Comparison of ENCODE assay signal across 8 cellular contexts in genomic region chr18:55384551-55385275, GRCh38.
A peak's percentile ranks its signal among the peaks of the same experiment; 100 is the strongest.
DNase-seq lines count a peak whose midpoint lies in the region; ATAC-seq, FAIRE-seq and TF ChIP-seq lines count a peak whose summit lies in the region.

No MANE protein-coding gene starts in this region.

- no peak overlapping the region for H3K56ac ChIP-seq in H1 (replicated peaks; ENCODE audit: insufficient read length, low read depth, low read length)

- no peaks in the 10 kb centered on the region for H3K36me3 Mint-ChIP-seq in activated T-helper 2 cell treated with anti-CD3 and anti-CD28 coated beads, Interferon-gamma antibody, Interleukin-2, Interleukin-4, amounts not matched to agents 10 μg/mL and 5 μg/mL and 100 μg/mL, durations not matched to agents 14 hours and 24 hours and 36 hours (ENCODE audit: low read depth)

- FAIRE-seq in H1 (lab: Jason Lieb, UNC) (peak; percentile 84), GM12891 (lab: Jason Lieb, UNC) (no peak)

- 47% methylated on average over 2 of the region's 4 CpGs; no CpG with 5 or more reads in 1 of the 2 experiments for WGBS in H1 (ENCODE audit: extremely low coverage in 1 of 2, insufficient coverage in 1 of 2, insufficient read length in 1 of 2, insufficient replicate concordance in 2 of 2, low coverage in 1 of 2, low lambda C conversion rate in 2 of 2, missing lambda C conversion rate in 1 of 2), 2 experiments

- H2BK15ac ChIP-seq in H1 (ENCODE audit: low read length), result no peak overlapping the region

- H3K4me3 ChIP-seq in AG09309 (ENCODE audit: control insufficient read depth, low read depth, low read length), result no peak overlapping the region
- H3K4me3 ChIP-seq in H1 (ENCODE audit: extremely low read depth in 1 of 4, insufficient read depth in 2 of 4, low read depth in 3 of 4, low read length in 4 of 4), result no peak overlapping the region
- no peak overlapping the region for H3K4me3 ChIP-seq in retinal pigment epithelial cell (ENCODE audit: low read length)

- H3K27ac Mint-ChIP-seq in activated T-helper 2 cell treated with anti-CD3 and anti-CD28 coated beads, Interferon-gamma antibody, Interleukin-2, Interleukin-4, amounts not matched to agents 10 μg/mL and 5 μg/mL and 100 μg/mL, durations not matched to agents 14 hours and 24 hours and 36 hours, result no peak overlapping the region

- H3K36me3 ChIP-seq in H1 (ENCODE audit: control insufficient read depth in 2 of 4, insufficient read depth in 4 of 4, low read length in 3 of 4), result peaks cover 0 to 11% (median 2%) of the 10 kb centered on the region in 4 experiments; a peak in 2 of 8 replicates

- no peak overlapping the region for H3K4ac ChIP-seq in H1 (replicated peaks; ENCODE audit: insufficient read length, low read depth, low read length)

- intact Hi-C loops in activated T-helper 2 cell treated with anti-CD3 and anti-CD28 coated beads, Interferon-gamma antibody, Interleukin-2, Interleukin-4, amounts not matched to agents 10 μg/mL and 5 μg/mL and 100 μg/mL, durations not matched to agents 14 hours and 24 hours and 36 hours (cut with micrococcal nuclease), result no loop called here

- no peak overlapping the region for H3K4me3 Mint-ChIP-seq in activated T-helper 2 cell treated with anti-CD3 and anti-CD28 coated beads, Interferon-gamma antibody, Interleukin-2, Interleukin-4, amounts not matched to agents 10 μg/mL and 5 μg/mL and 100 μg/mL, durations not matched to agents 14 hours and 24 hours and 36 hours (ENCODE audit: low read depth)

- no peaks in the 10 kb centered on the region for H3K27me3 Mint-ChIP-seq in activated T-helper 2 cell treated with anti-CD3 and anti-CD28 coated beads, Interferon-gamma antibody, Interleukin-2, Interleukin-4, amounts not matched to agents 10 μg/mL and 5 μg/mL and 100 μg/mL, durations not matched to agents 14 hours and 24 hours and 36 hours (ENCODE audit: low read depth)

- no peak overlapping the region for H3K27ac ChIP-seq in H1 (ENCODE audit: low read depth, low read length)

- no peak overlapping the region for H2BK120ac ChIP-seq in H1 (replicated peaks; ENCODE audit: low read depth, low read length)

- no peaks in the 10 kb centered on the region for H3K4me1 Mint-ChIP-seq in activated T-helper 2 cell treated with anti-CD3 and anti-CD28 coated beads, Interferon-gamma antibody, Interleukin-2, Interleukin-4, amounts not matched to agents 10 μg/mL and 5 μg/mL and 100 μg/mL, durations not matched to agents 14 hours and 24 hours and 36 hours (ENCODE audit: low read depth)

- peak; percentile 79 to 83 for TF ChIP-seq RAD21 in H1 (IDR thresholded peaks at IDR 0.05 in 1 of 2, conservative IDR thresholded peaks at IDR 0.05 in 1 of 2; ENCODE audit: low read depth in 2 of 2, low read length in 2 of 2)

- H3K9me3 Mint-ChIP-seq in activated T-helper 2 cell treated with anti-CD3 and anti-CD28 coated beads, Interferon-gamma antibody, Interleukin-2, Interleukin-4, amounts not matched to agents 10 μg/mL and 5 μg/mL and 100 μg/mL, durations not matched to agents 14 hours and 24 hours and 36 hours, result no peaks in the 10 kb centered on the region

- no peak overlapping the region for H2AK5ac ChIP-seq in H1 (ENCODE audit: low read depth, low read length)

- TF ChIP-seq EP300 in H1 (IDR thresholded peaks at IDR 0.05; ENCODE audit: borderline replicate concordance in 1 of 2, low read depth in 2 of 2, low read length in 2 of 2), result no peak

- no peak overlapping the region for H3K14ac ChIP-seq in H1 (ENCODE audit: insufficient read length)

- TF ChIP-seq CTCF in AG09309 (IDR thresholded peaks at IDR 0.05; ENCODE audit: control insufficient read depth, insufficient read depth, low read depth, low read length, missing control alignments) (peak; percentile 85), GM12874 (IDR thresholded peaks at IDR 0.05; ENCODE audit: insufficient read depth, low read depth, low read length) (peak; percentile 65), H1 (IDR thresholded peaks at IDR 0.05; ENCODE audit: control extremely low read depth in 1 of 3, insufficient read depth in 1 of 3, low read depth in 1 of 3, low read length in 3 of 3) (peak; percentile 47 to 85 (median 60)), retinal pigment epithelial cell (conservative IDR thresholded peaks at IDR 0.05; ENCODE audit: low read depth, low read length) (peak; percentile 77)

- H3K18ac ChIP-seq in H1 (ENCODE audit: extremely low read depth, low read length), result no peak overlapping the region

- DNase-seq in AG09309 (ENCODE audit: low read depth) (no peak), NOMO-1 treated with dmso at 0.1 percent for 144 hours (lab: John Stamatoyannopoulos, UW; ENCODE audit: unreplicated experiment) (peak; percentile 5), H1 (ENCODE audit: low read depth in 1 of 2, low spot score in 2 of 2) (peak; percentile 10 to 72), retinal pigment epithelial cell (ENCODE audit: low read depth) (no peak), GM12891 (ENCODE audit: insufficient read length, low spot score) (no peak)
- no peak for DNase-seq in activated T-helper 2 cell treated with anti-CD3 and anti-CD28 coated beads, Interferon-gamma antibody, Interleukin-2, Interleukin-4, amounts not matched to agents 10 μg/mL and 5 μg/mL and 100 μg/mL, durations not matched to agents 14 hours and 24 hours and 36 hours (ENCODE audit: low spot score)

- peaks cover 0 to 82% of the 10 kb centered on the region in 2 experiments; a peak in 3 of 4 replicates for H3K79me2 ChIP-seq in H1 (ENCODE audit: control insufficient read depth in 1 of 2, insufficient read depth in 2 of 2, low read length in 2 of 2)

- H3K23me2 ChIP-seq in H1 (ENCODE audit: low read depth, low read length), result no peaks in the 10 kb centered on the region

- H4K8ac ChIP-seq in H1 (ENCODE audit: extremely low read depth, insufficient read depth, low read length), result no peak overlapping the region

- POLR2A ChIA-PET in H1 (lab: Charles Lee; ENCODE audit: partially characterized antibody), result interaction anchor here (1.6 kb wide), 1 partner anchor 11 kb away, joined by 3 read pairs; no protein-coding TSS in a partner anchor

- no peak overlapping the region for H3K4me2 ChIP-seq in H1 (ENCODE audit: insufficient read depth in 1 of 2, low read depth in 2 of 2, low read length in 2 of 2)

- no peak for ATAC-seq in GM19351 (IDR thresholded peaks at IDR 0.05; ENCODE audit: unreplicated experiment)

- no peak overlapping the region for H3K9ac ChIP-seq in H1 (replicated peaks in 1 of 4; ENCODE audit: extremely low read depth in 1 of 4, low read depth in 3 of 4, low read length in 3 of 4)

- no peaks in the 10 kb centered on the region for H3K27me3 ChIP-seq in H1 (replicated peaks in 1 of 4; ENCODE audit: control insufficient read depth in 3 of 4, extremely low read depth in 1 of 4, insufficient read depth in 3 of 4, low read length in 3 of 4)

- H4K20me1 ChIP-seq in H1 (replicated peaks in 1 of 2; ENCODE audit: control insufficient read depth in 1 of 2, insufficient read depth in 2 of 2, low read length in 2 of 2), result peaks cover 0 to 2% of the 10 kb centered on the region in 2 experiments

- H3K23ac ChIP-seq in H1 (ENCODE audit: insufficient read length), result no peak overlapping the region

- H2BK12ac ChIP-seq in H1 (ENCODE audit: low read depth, low read length), result no peak overlapping the region

- H2BK20ac ChIP-seq in H1 (ENCODE audit: low read length), result no peak overlapping the region

- no peak overlapping the region for H4K5ac ChIP-seq in H1 (ENCODE audit: insufficient read length, low read depth, low read length)

- peaks cover 0 to 3% (median 1%) of the 10 kb centered on the region in 4 experiments; a peak in 3 of 7 replicates for H3K4me1 ChIP-seq in H1 (replicated peaks in 1 of 4; ENCODE audit: control insufficient read depth in 3 of 4, insufficient read depth in 4 of 4, low read length in 3 of 4)

- CTCF ChIA-PET in H1 (lab: Charles Lee; ENCODE audit: partially characterized antibody), result interaction anchor here (0.5 to 5.0 kb wide), 31 partner anchors 10 to 209 kb away, joined by 3 to 37 read pairs (median 4); no protein-coding TSS in a partner anchor

- no peak overlapping the region for H2AFZ ChIP-seq in H1 (ENCODE audit: low read length)

- H2BK5ac ChIP-seq in H1 (ENCODE audit: low read depth, low read length), result no peak overlapping the region

- peaks cover 21% of the 10 kb centered on the region for H3K79me1 ChIP-seq in H1 (ENCODE audit: low read depth, low read length)

- 0 out of 4 replicates have a peak, but pooled peaks cover 2 to 7% of the 10 kb centered on the region in 2 experiments for H3K9me3 ChIP-seq in H1 (ENCODE audit: insufficient read depth in 2 of 2, low read depth in 1 of 2, low read length in 1 of 2)

- TF ChIP-seq POLR2A in H1 (IDR thresholded peaks at IDR 0.05; ENCODE audit: control extremely low read depth in 1 of 2, low read depth in 2 of 2, low read length in 2 of 2) (no peak), GM12891 (IDR thresholded peaks at IDR 0.05; ENCODE audit: low read depth, low read length) (no peak)

- H4K91ac ChIP-seq in H1 (replicated peaks; ENCODE audit: insufficient read length, low read length), result no peak overlapping the region

TF ChIP-seq in H1, 55 proteins besides CTCF, POLR2A, EP300 and RAD21:
- TF ChIP-seq YY1 (IDR thresholded peaks at IDR 0.05; ENCODE audit: low read depth, low read length) (peak; percentile 89), SIN3A (conservative IDR thresholded peaks at IDR 0.05 in 1 of 2, IDR thresholded peaks at IDR 0.05 in 1 of 2; ENCODE audit: low read depth in 1 of 2, low read length in 2 of 2) (no peak)

TF ChIP-seq in GM12891, 5 proteins besides CTCF, POLR2A, EP300 and RAD21:
- TF ChIP-seq TAF1 (IDR thresholded peaks at IDR 0.05; ENCODE audit: low read depth, low read length) (no peak), PAX5 (IDR thresholded peaks at IDR 0.05; ENCODE audit: insufficient read depth, low read length, severe bottlenecking) (no peak), POU2F2 (IDR thresholded peaks at IDR 0.05; ENCODE audit: low read depth, low read length) (no peak), SPI1 (IDR thresholded peaks at IDR 0.05; ENCODE audit: low read depth, low read length) (no peak), POLR2AphosphoS5 (IDR thresholded peaks at IDR 0.05; ENCODE audit: low read depth, low read length) (no peak)

Comparison
In these comparisons a context has a peak if more than half of its experiments do, and no peak if none do; other contexts are left out.
1. DNase-seq: peak in NOMO-1 treated with dmso at 0.1 percent for 144 hours (single experiment) and H1 (2 of 2); none in AG09309 (single experiment), retinal pigment epithelial cell (single experiment), activated T-helper 2 cell treated with anti-CD3 and anti-CD28 coated beads, Interferon-gamma antibody, Interleukin-2, Interleukin-4, amounts not matched to agents 10 μg/mL and 5 μg/mL and 100 μg/mL, durations not matched to agents 14 hours and 24 hours and 36 hours (single experiment) and GM12891 (single experiment).
2. Peak in every context shown above with its lines, with median percentiles within 50 percentile points of each other: CTCF ChIP-seq.